Comparison of ENCODE assay signal across 8 cellular contexts in the genomic region with DNA sequence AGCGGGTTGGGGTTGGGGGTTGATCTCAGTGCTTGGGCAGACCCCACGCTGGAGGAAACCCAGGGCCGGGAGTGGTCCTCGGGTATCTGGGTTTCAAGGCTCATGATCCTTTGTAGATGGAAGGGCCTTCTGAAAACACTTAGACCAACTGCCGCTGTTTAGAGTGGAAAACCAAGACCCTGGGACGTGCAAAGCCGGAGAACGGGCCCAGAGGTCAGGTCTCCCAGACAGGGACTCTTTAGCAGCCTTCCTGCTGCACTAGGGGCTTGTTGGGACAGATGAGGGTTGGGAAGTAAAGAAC. TPM values are rescaled to one million over a fixed set of nuclear protein-coding genes. Genes with fewer than 3 reads are reported as not detected.
A peak's percentile ranks its signal among the peaks of the same experiment; 100 is the strongest.
DNase-seq lines count a peak whose midpoint lies in the region; ATAC-seq and TF ChIP-seq lines count a peak whose summit lies in the region.
"Had no signal": no experiment of that assay in that cellular context is flagged by ENCODE, and none has a peak within 500 bp of the region (broad histone marks: within the 10 kb centered on the region; RNA-seq: fewer than 3 reads in every experiment).

No MANE protein-coding gene starts in this region.

- TF ChIP-seq CTCF in HL-60 (IDR thresholded peaks at IDR 0.05; ENCODE audit: insufficient read depth, low read length) = no peak

- no peak for ATAC-seq in activated T-helper 17 cell treated with anti-CD3 and anti-CD28 coated beads, Interleukin-2, amount 50 U/mL, for 72 hours (replicated peaks)
- ATAC-seq in GM21381 (IDR thresholded peaks at IDR 0.05; ENCODE audit: unreplicated experiment) = no peak
- no peak for ATAC-seq in GM18907 (IDR thresholded peaks at IDR 0.05; ENCODE audit: unreplicated experiment)

- H3K4me3 ChIP-seq in HL-60 (replicated peaks; ENCODE audit: insufficient read depth, low read length) = peak overlapping the region; percentile 48
- peak overlapping the region; percentile 65 to 91 for H3K4me3 ChIP-seq in stomach smooth muscle (ENCODE audit: low read length in 2 of 2)

- peaks cover 21% of the 10 kb centered on the region for H3K4me1 ChIP-seq in stomach smooth muscle (ENCODE audit: control insufficient read depth, insufficient read depth, low read length)

- no peaks in the 10 kb centered on the region for H3K27me3 Mint-ChIP-seq in activated T-helper 17 cell treated with anti-CD3 and anti-CD28 coated beads, Interleukin-2, amount 50 U/mL, for 72 hours
- H3K27me3 Mint-ChIP-seq in immature natural killer cell (ENCODE audit: low read depth in 3 of 3) = peaks cover 5 to 9% (median 6%) of the 10 kb centered on the region in 3 donors

- H3K36me3 ChIP-seq in stomach smooth muscle (ENCODE audit: control insufficient read depth in 2 of 2, insufficient read depth in 2 of 2, low read length in 2 of 2) = peaks cover 4 to 6% of the 10 kb centered on the region in 2 donors

- H3K9me3 ChIP-seq in stomach smooth muscle (ENCODE audit: control insufficient read depth in 2 of 2, low read length in 2 of 2) = no peaks in the 10 kb centered on the region
- H3K9me3 ChIP-seq: mucosa of descending colon had no signal

- H3K27me3 ChIP-seq in HL-60 (ENCODE audit: insufficient read depth, poor library complexity, severe bottlenecking) (no peaks in the 10 kb centered on the region), stomach smooth muscle (ENCODE audit: control insufficient read depth in 1 of 2, insufficient read depth in 2 of 2, low read length in 2 of 2) (no peaks in the 10 kb centered on the region)

- H3K9me3 Mint-ChIP-seq in activated T-helper 17 cell treated with anti-CD3 and anti-CD28 coated beads, Interleukin-2, amount 50 U/mL, for 72 hours = peaks cover 4% of the 10 kb centered on the region
- no peaks in the 10 kb centered on the region for H3K9me3 Mint-ChIP-seq in immature natural killer cell

- H3K9ac ChIP-seq in stomach smooth muscle (ENCODE audit: low read length in 2 of 2) = peak overlapping the region in 1 of 2 donors; percentile 52

- H3K4me3 Mint-ChIP-seq in activated T-helper 17 cell treated with anti-CD3 and anti-CD28 coated beads, Interleukin-2, amount 50 U/mL, for 72 hours = peak overlapping the region; percentile 98
- peak overlapping the region; percentile 96 to 100 (median 99) for H3K4me3 Mint-ChIP-seq in immature natural killer cell

- peaks cover 26% of the 10 kb centered on the region for H3K4me1 Mint-ChIP-seq in activated T-helper 17 cell treated with anti-CD3 and anti-CD28 coated beads, Interleukin-2, amount 50 U/mL, for 72 hours
- peaks cover 55 to 60% of the 10 kb centered on the region in 2 donors for H3K4me1 Mint-ChIP-seq in immature natural killer cell

- H3K27ac ChIP-seq in HL-60 (replicated peaks) = no peak overlapping the region; the same call in 1 of the 2 replicates
- peak overlapping the region; percentile 76 for H3K27ac ChIP-seq in stomach smooth muscle (ENCODE audit: low read length)

- no peak for DNase-seq in HL-60 (ENCODE audit: low read depth in 1 of 2, low spot score in 1 of 2)
- no peak for DNase-seq in immature natural killer cell
- DNase-seq in cerebellar nuclear complex (lab: John Stamatoyannopoulos, UW) = no peak

- peak overlapping the region; percentile 99 for H3K27ac Mint-ChIP-seq in activated T-helper 17 cell treated with anti-CD3 and anti-CD28 coated beads, Interleukin-2, amount 50 U/mL, for 72 hours
- peak overlapping the region; percentile 96 to 100 (median 100) for H3K27ac Mint-ChIP-seq in immature natural killer cell

- H3K36me3 Mint-ChIP-seq in activated T-helper 17 cell treated with anti-CD3 and anti-CD28 coated beads, Interleukin-2, amount 50 U/mL, for 72 hours (ENCODE audit: low read depth) = peaks cover 55% of the 10 kb centered on the region
- H3K36me3 Mint-ChIP-seq in immature natural killer cell = peaks cover 0 to 10% (median 9%) of the 10 kb centered on the region in 3 donors

RNA-seq across cellular contexts. Expression of gene AIP, which starts 0.6 kb away (rescaled TPM):
- 100 to 1,000 TPM; 152 to 186 TPM for total RNA-seq in activated T-helper 17 cell treated with anti-CD3 and anti-CD28 coated beads, Interleukin-2, amount 50 U/mL, for 72 hours
- polyA plus RNA-seq in immature natural killer cell = 100 to 1,000 TPM; 130 to 163 (median 157) TPM

RNA-seq across cellular contexts. Expression of gene TMEM134, which starts 14.4 kb away (rescaled TPM):
- total RNA-seq in activated T-helper 17 cell treated with anti-CD3 and anti-CD28 coated beads, Interleukin-2, amount 50 U/mL, for 72 hours = 10 to 100 TPM; 30.0 to 83.0 TPM
- polyA plus RNA-seq in immature natural killer cell = 100 to 1,000 TPM; 154 to 255 (median 189) TPM

RNA-seq across cellular contexts. Expression of gene PITPNM1, which starts 21.7 kb away (rescaled TPM):
- total RNA-seq in activated T-helper 17 cell treated with anti-CD3 and anti-CD28 coated beads, Interleukin-2, amount 50 U/mL, for 72 hours = 100 to 1,000 TPM in 1 of 2 donors, 10 to 100 TPM in 1; 97.9 to 111 TPM
- polyA plus RNA-seq in immature natural killer cell = 10 to 100 TPM in 2 of 3 donors, 1 to 10 TPM in 1; 3.6 to 29.2 (median 10.2) TPM

RNA-seq across cellular contexts. Expression of gene CDK2AP2, which starts 24.5 kb away (rescaled TPM):
- total RNA-seq in activated T-helper 17 cell treated with anti-CD3 and anti-CD28 coated beads, Interleukin-2, amount 50 U/mL, for 72 hours = 10 to 100 TPM; 65.0 to 71.7 TPM
- polyA plus RNA-seq in immature natural killer cell = 100 to 1,000 TPM; 190 to 301 (median 226) TPM

RNA-seq across cellular contexts. Expression of gene CABP4, which starts 28.3 kb away (rescaled TPM):
- total RNA-seq in activated T-helper 17 cell treated with anti-CD3 and anti-CD28 coated beads, Interleukin-2, amount 50 U/mL, for 72 hours = 1 to 10 TPM in 1 of 2 donors, under 1 TPM in 1; 0.32 to 2.2 TPM
- 1 to 10 TPM in 1 of 3 donors, not detected in 2; 1.6 TPM for polyA plus RNA-seq in immature natural killer cell
